9 cellular contexts compared by ENCODE assay signal in genomic region chr12:110585231-110585799, GRCh38. TPM values are rescaled to one million over a fixed set of nuclear protein-coding genes. Genes with fewer than 3 reads are reported as not detected.
A peak's percentile ranks its signal among the peaks of the same experiment; 100 is the strongest.
DNase-seq lines count a peak whose midpoint lies in the region; ATAC-seq, FAIRE-seq and TF ChIP-seq lines count a peak whose summit lies in the region.
"Had no signal": no experiment of that assay in that cellular context is flagged by ENCODE, and none has a peak within 500 bp of the region (broad histone marks: within the 10 kb centered on the region; RNA-seq: fewer than 3 reads in every experiment).

No MANE protein-coding gene starts in this region.

- H3K4me3 Mint-ChIP-seq in type B pancreatic cell, result peak overlapping the region; percentile 62

- no peaks in the 10 kb centered on the region for H3K9me3 Mint-ChIP-seq in type B pancreatic cell

- FAIRE-seq in frontal cortex (lab: Jason Lieb, UNC), result no peak

- no peaks in the 10 kb centered on the region for H3K36me3 Mint-ChIP-seq in type B pancreatic cell

- no peaks in the 10 kb centered on the region for H3K27me3 ChIP-seq in left ventricle myocardium inferior (ENCODE audit: low read depth)
- no peaks in the 10 kb centered on the region for H3K27me3 ChIP-seq in ascending aorta
- no peaks in the 10 kb centered on the region for H3K27me3 ChIP-seq in lung (ENCODE audit: control insufficient read depth, insufficient read depth)

- intact Hi-C loops in left ventricle myocardium inferior (cut with micrococcal nuclease) (no loop called here), Right ventricle myocardium superior (cut with DNase I) (no loop called here), ascending aorta (cut with DNase I) (loop anchor here (10.0 kb wide), 2 partner anchors 481 to 591 kb away; partner anchors contain the start of genes ANKRD13A and GIT2)

- H3K4me1 ChIP-seq in left ventricle myocardium inferior (peaks cover 54% of the 10 kb centered on the region), ascending aorta (peaks cover 8 to 36% of the 10 kb centered on the region in 2 donors), lung (ENCODE audit: control insufficient read depth in 2 of 2, insufficient read depth in 2 of 2, low read length in 2 of 2) (peaks cover 5 to 17% of the 10 kb centered on the region in 2 donors)

- H3K27ac ChIP-seq in left ventricle myocardium inferior (replicated peaks) (peak overlapping the region; percentile 91), ascending aorta (peak overlapping the region; percentile 35 to 39), lung (ENCODE audit: low read depth in 1 of 2, low read length in 1 of 2) (peak overlapping the region; percentile 60 to 69)

- no peaks in the 10 kb centered on the region for H3K36me3 ChIP-seq in left ventricle myocardium inferior
- no peaks in the 10 kb centered on the region for H3K36me3 ChIP-seq in ascending aorta
- H3K36me3 ChIP-seq in lung (ENCODE audit: control insufficient read depth in 2 of 2, insufficient read depth in 2 of 2, low read length in 2 of 2), result no peaks in the 10 kb centered on the region

- H3K4me1 Mint-ChIP-seq in type B pancreatic cell (ENCODE audit: unreplicated experiment), result peaks cover 39% of the 10 kb centered on the region

- H3K9me3 ChIP-seq in left ventricle myocardium inferior (replicated peaks), result no peaks in the 10 kb centered on the region
- H3K9me3 ChIP-seq in ascending aorta, result no peaks in the 10 kb centered on the region
- H3K9me3 ChIP-seq in lung (ENCODE audit: control insufficient read depth in 2 of 2, insufficient read depth in 1 of 2, low read length in 1 of 2), result no peaks in the 10 kb centered on the region

- TF ChIP-seq CTCF in left ventricle myocardium inferior (IDR thresholded peaks at IDR 0.05; ENCODE audit: borderline replicate concordance) (no peak), ascending aorta (IDR thresholded peaks at IDR 0.05) (no peak), lung (IDR thresholded peaks at IDR 0.05; ENCODE audit: control extremely low read depth, extremely low read depth) (no peak), type B pancreatic cell (conservative IDR thresholded peaks at IDR 0.05) (no peak)

- no peaks in the 10 kb centered on the region for H3K27me3 Mint-ChIP-seq in type B pancreatic cell

- H3K4me3 ChIP-seq in left ventricle myocardium inferior, result peak overlapping the region; percentile 16
- H3K4me3 ChIP-seq in ascending aorta, result peak overlapping the region in 1 of 2 donors; percentile 16
- no peak overlapping the region for H3K4me3 ChIP-seq in lung

- DNase-seq in left ventricle myocardium inferior (no peak), Right ventricle myocardium superior (no peak), ascending aorta (ENCODE audit: low spot score in 2 of 2) (peak in 1 of 2 donors; percentile 69), lung (ENCODE audit: low spot score) (peak; percentile 65), type B pancreatic cell (ENCODE audit: extremely low spot score, unreplicated experiment) (no peak), frontal cortex (ENCODE audit: low spot score in 2 of 2) (no peak)
- DNase-seq: COR-L47 had no signal

- no peak for ATAC-seq in Right ventricle myocardium superior (ENCODE audit: poor library complexity)
- no peak for ATAC-seq in lung (ENCODE audit: insufficient read depth, low FRiP score)
- ATAC-seq in GM21390 (IDR thresholded peaks at IDR 0.05; ENCODE audit: unreplicated experiment), result no peak
- no peak for ATAC-seq in GM18511 (IDR thresholded peaks at IDR 0.05; ENCODE audit: unreplicated experiment)

- peak overlapping the region; percentile 92 for H3K27ac Mint-ChIP-seq in type B pancreatic cell

- 5 to 15% methylated on average over 7 of the region's 7 CpGs for WGBS in lung, 2 donors

RNA-seq across cellular contexts. Expression of gene PPTC7, which starts 2.2 kb away (rescaled TPM):
- total RNA-seq in left ventricle myocardium inferior, result 103 TPM
- 98.3 TPM for total RNA-seq in Right ventricle myocardium superior
- 12.3 TPM for total RNA-seq in ascending aorta
- total RNA-seq in lung, result 10 to 100 TPM; 23.3 to 23.4 TPM
- 10 to 100 TPM in 1 of 2 donors, 1 to 10 TPM in 1; 7.1 to 15.3 TPM for polyA plus RNA-seq in lung
- 14.5 and 14.8 TPM in 2 replicates for total RNA-seq in type B pancreatic cell (ENCODE audit: low replicate concordance)
- total RNA-seq in frontal cortex, result 8.2 TPM

RNA-seq across cellular contexts. Expression of gene TCTN1, which starts 28.6 kb away (rescaled TPM):
- total RNA-seq in left ventricle myocardium inferior (21.6 TPM), Right ventricle myocardium superior (21.1 TPM), ascending aorta (28.4 TPM), lung (10 to 100 TPM; 56.9 to 79.2 TPM), type B pancreatic cell (ENCODE audit: low replicate concordance) (33.4 and 63.9 TPM in 2 replicates), frontal cortex (35.9 TPM)
- 10 to 100 TPM; 22.0 to 31.6 TPM for polyA plus RNA-seq in lung

Comparison
In these comparisons a context has a peak if more than half of its experiments do, and no peak if none do; other contexts are left out.
1. H3K27ac ChIP-seq: peak in every context shown above with its lines; median percentile 91 in left ventricle myocardium inferior; 64 in lung; 37 in ascending aorta.